In the genomic region with DNA sequence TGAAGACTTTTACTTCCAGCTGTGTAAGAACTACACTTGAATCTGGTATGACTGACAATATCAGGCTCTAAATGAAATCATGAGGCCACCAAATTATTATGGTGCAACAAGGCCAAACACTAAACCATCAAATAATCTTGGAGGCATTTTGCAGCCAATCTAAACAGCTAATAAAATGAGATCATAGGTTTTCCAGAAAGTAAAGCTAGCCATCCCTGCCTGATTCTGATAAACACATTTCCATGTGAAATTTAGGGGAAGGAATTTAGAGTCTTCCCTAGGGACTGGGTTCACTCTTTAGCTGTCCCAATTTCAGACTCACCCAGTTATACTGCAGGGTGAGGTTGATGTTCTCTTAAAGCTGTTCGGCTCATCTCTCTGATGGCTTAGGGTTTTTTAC, we compare ENCODE assay signal across 23 cellular contexts.
"Had no signal": no experiment of that assay in that cellular context is flagged by ENCODE, and none has a peak within 500 bp of the region (broad histone marks: within the 10 kb centered on the region; RNA-seq: fewer than 3 reads in every experiment).

No MANE protein-coding gene starts in this region.

- H3K9me3 ChIP-seq: prostate gland, tibial artery had no signal

- H3K36me3 ChIP-seq: prostate gland, tibial artery had no signal

- H3K27ac ChIP-seq: prostate gland had no signal

- H3K4me1 ChIP-seq: prostate gland, tibial artery had no signal

- H3K4me3 ChIP-seq: prostate gland, tibial artery had no signal

- DNase-seq: activated CD4-positive, alpha-beta memory T cell treated with anti-CD3 and anti-CD28 coated beads, Interleukin-2, amount 10 ng/mL, durations not matched to agents 7 days and 5 days; activated CD4-positive, alpha-beta T cell treated with anti-CD3 and anti-CD28 coated beads, Interleukin-2, amount 10 ng/mL, durations not matched to agents 24 days and 14 days; activated CD4-positive, CD25-positive, alpha-beta regulatory T cell; activated effector memory CD4-positive, alpha-beta T cell treated with Interleukin-2 at 50 U/mL for 16 hours; activated naive CD4-positive, alpha-beta T cell treated with anti-CD3 and anti-CD28 coated beads for 36 hours; activated naive CD8-positive, alpha-beta T cell treated with anti-CD3 and anti-CD28 coated beads, Interleukin-2, amount 10 ng/mL, durations not matched to agents 7 days and 5 days; activated T-cell treated with anti-CD3 and anti-CD28 coated beads, Interleukin-2, amount 50 U/mL, for 72 hours; caudate nucleus; dermis blood vessel endothelial cell; effector CD8-positive, alpha-beta T cell; erythroblast; kidney; midbrain; natural killer cell; small intestine; stimulated activated CD4-positive, alpha-beta T cell treated with anti-CD3 and anti-CD28 coated beads, Interleukin-2, amount 100 ng/mL, for 24 hours; stimulated activated naive CD8-positive, alpha-beta T cell treated with anti-CD3 and anti-CD28 coated beads, Interleukin-15, amount 100 ng/mL, for 72 hours; SW 1271; T-helper 17 cell; tibial artery had no signal

- H3K27me3 ChIP-seq: tibial artery had no signal

- ATAC-seq: activated T-cell treated with anti-CD3 and anti-CD28 coated beads, Interleukin-2, amount 50 U/mL, for 72 hours; left lobe of liver; natural killer cell; stimulated activated effector memory CD8-positive, alpha-beta T cell treated with anti-CD3 and anti-CD28 coated beads, Interleukin-12 subunit alpha, Interleukin-12 subunit beta, amount 100 ng/mL, for 72 hours; stimulated activated naive CD8-positive, alpha-beta T cell treated with anti-CD3 and anti-CD28 coated beads, Interleukin-15, amount 100 ng/mL, for 72 hours; T-helper 17 cell had no signal
